ENCODE assay signal across 9 cellular contexts in genomic region chr17:12789075-12789975, GRCh38. TPM values are rescaled to one million over a fixed set of nuclear protein-coding genes. Genes with fewer than 3 reads are reported as not detected.
A peak's percentile ranks its signal among the peaks of the same experiment; 100 is the strongest.
DNase-seq lines count a peak whose midpoint lies in the region; ATAC-seq, FAIRE-seq and TF ChIP-seq lines count a peak whose summit lies in the region.
"Had no signal": no experiment of that assay in that cellular context is flagged by ENCODE, and none has a peak within 500 bp of the region (broad histone marks: within the 10 kb centered on the region; RNA-seq: fewer than 3 reads in every experiment).

TSS of gene ARHGAP44 (plus strand) at chr17:12789498. CDS start at chr17:12789839, 341 bp downstream.

- H3K36me3 Mint-ChIP-seq in astrocyte (ENCODE audit: low read depth, unreplicated experiment): no peaks in the 10 kb centered on the region

- H3K4me3 ChIP-seq in astrocyte (ENCODE audit: insufficient read depth, low read depth, low read length) (peak within 1 kb of the TSS; percentile 68), hepatocyte (peak within 1 kb of the TSS; percentile 91), prostate gland (peak within 1 kb of the TSS; percentile 65 to 72), MM.1S (ENCODE audit: low read length) (no peak within 1 kb of the TSS)

- no peak within 1 kb of the TSS for H3K27ac Mint-ChIP-seq in astrocyte (ENCODE audit: unreplicated experiment)

- no peaks in the 10 kb centered on the region for H3K9me3 Mint-ChIP-seq in astrocyte (ENCODE audit: unreplicated experiment)

- H3K27me3 ChIP-seq in astrocyte (ENCODE audit: insufficient read depth, low read length): peaks cover 13% of the 10 kb centered on the region
- H3K27me3 ChIP-seq in hepatocyte: peaks cover 13% of the 10 kb centered on the region
- H3K27me3 ChIP-seq in prostate gland (replicated peaks; ENCODE audit: insufficient read depth): no peaks in the 10 kb centered on the region
- no peaks in the 10 kb centered on the region for H3K27me3 ChIP-seq in MM.1S (replicated peaks; ENCODE audit: insufficient read depth, low read length)

- H3K4me1 Mint-ChIP-seq in astrocyte (ENCODE audit: low read depth, unreplicated experiment): no peaks in the 10 kb centered on the region

- FAIRE-seq in astrocyte (lab: Jason Lieb, UNC): peak; percentile 13
- FAIRE-seq: TTC549 had no signal

- intact Hi-C loops in prostate gland (cut with DNase I): no loop called here

- TF ChIP-seq POLR2A in prostate gland (IDR thresholded peaks at IDR 0.05): peak; percentile 38

- H3K27me3 Mint-ChIP-seq in astrocyte (ENCODE audit: low read depth, unreplicated experiment): peaks cover 31% of the 10 kb centered on the region

- no peaks in the 10 kb centered on the region for H3F3A ChIP-seq in MM.1S (ENCODE audit: insufficient read depth, low read length)

- H3K79me2 ChIP-seq in astrocyte (ENCODE audit: insufficient read depth, low read length): no peaks in the 10 kb centered on the region
- H3K79me2 ChIP-seq in hepatocyte: peaks cover 15% of the 10 kb centered on the region
- H3K79me2 ChIP-seq in MM.1S (ENCODE audit: low read length): no peaks in the 10 kb centered on the region

- H3K9ac ChIP-seq in astrocyte (ENCODE audit: low read length) (peak within 1 kb of the TSS; percentile 57), MM.1S (ENCODE audit: low read length) (no peak within 1 kb of the TSS)

- WGBS in hepatocyte (ENCODE audit: low lambda C conversion rate, missing lambda C conversion rate): under 1% methylated on average over 83 of the region's 84 CpGs
- WGBS in prostate gland: 1% methylated on average over 37 of the region's 84 CpGs

- ATAC-seq in GM18517 (IDR thresholded peaks at IDR 0.05; ENCODE audit: unreplicated experiment) (peak; percentile 87), HG02970 (IDR thresholded peaks at IDR 0.05; ENCODE audit: low FRiP score, unreplicated experiment) (peak; percentile 93)

- DNase-seq in Ammon's horn (ENCODE audit: low spot score): peak; percentile 58
- peak; percentile 26 for DNase-seq in NCI-H460 (ENCODE audit: extremely low read depth, low read depth)
- DNase-seq in astrocyte (ENCODE audit: low read depth): peak; percentile 51
- DNase-seq in hepatocyte (ENCODE audit: low spot score): peak; percentile 85
- peak; percentile 58 for DNase-seq in prostate gland (ENCODE audit: low spot score)
- no peak for DNase-seq in MM.1S

- peaks cover 5% of the 10 kb centered on the region for H3K4me1 ChIP-seq in astrocyte (ENCODE audit: insufficient read depth, low read length)
- H3K4me1 ChIP-seq in hepatocyte (ENCODE audit: insufficient read depth): peaks cover 8% of the 10 kb centered on the region
- no peaks in the 10 kb centered on the region for H3K4me1 ChIP-seq in prostate gland (replicated peaks)
- H3K4me1 ChIP-seq in MM.1S (ENCODE audit: low read length): no peaks in the 10 kb centered on the region

- peak within 1 kb of the TSS; percentile 88 for H3K4me3 Mint-ChIP-seq in astrocyte (ENCODE audit: unreplicated experiment)

- H3K4me2 ChIP-seq in astrocyte (ENCODE audit: low read length) (peak within 1 kb of the TSS; percentile 88), hepatocyte (peak within 1 kb of the TSS; percentile 96), MM.1S (ENCODE audit: low read depth, low read length) (no peak within 1 kb of the TSS)

- H4K20me1 ChIP-seq in astrocyte (ENCODE audit: insufficient read depth, low read length): no peaks in the 10 kb centered on the region
- no peaks in the 10 kb centered on the region for H4K20me1 ChIP-seq in hepatocyte (ENCODE audit: insufficient read depth, poor library complexity, severe bottlenecking)
- no peaks in the 10 kb centered on the region for H4K20me1 ChIP-seq in MM.1S (ENCODE audit: insufficient read depth, low read length)

- TF ChIP-seq CTCF in astrocyte (IDR thresholded peaks at IDR 0.05; ENCODE audit: insufficient read depth, low read depth, low read length) (no peak), hepatocyte (IDR thresholded peaks at IDR 0.05; ENCODE audit: poor library complexity) (no peak), prostate gland (IDR thresholded peaks at IDR 0.05) (no peak), MM.1S (IDR thresholded peaks at IDR 0.05; ENCODE audit: low read length) (no peak)

- H2AFZ ChIP-seq in astrocyte (ENCODE audit: low read depth, low read length) (peak within 1 kb of the TSS; percentile 87), hepatocyte (peak within 1 kb of the TSS; percentile 89), MM.1S (ENCODE audit: low read length) (no peak within 1 kb of the TSS)

- H3K36me3 ChIP-seq in astrocyte (ENCODE audit: insufficient read depth, low read length) (no peaks in the 10 kb centered on the region), hepatocyte (replicated peaks; ENCODE audit: insufficient read depth, low read depth) (no peaks in the 10 kb centered on the region), prostate gland (no peaks in the 10 kb centered on the region), MM.1S (replicated peaks; ENCODE audit: insufficient read depth, low read length) (no peaks in the 10 kb centered on the region)

- H3K27ac ChIP-seq in astrocyte (ENCODE audit: low read depth, low read length) (no peak within 1 kb of the TSS), hepatocyte (peak within 1 kb of the TSS; percentile 31), prostate gland (peak within 1 kb of the TSS; percentile 69 to 71), MM.1S (ENCODE audit: low read length) (no peak within 1 kb of the TSS)

- H3K9me2 ChIP-seq in hepatocyte (replicated peaks; ENCODE audit: insufficient read depth): no peaks in the 10 kb centered on the region
- H3K9me2 ChIP-seq in MM.1S (replicated peaks; ENCODE audit: insufficient read depth, low read length): no peaks in the 10 kb centered on the region

- H3K9me3 ChIP-seq in astrocyte (ENCODE audit: insufficient read depth, low read depth, low read length) (no peaks in the 10 kb centered on the region), hepatocyte (ENCODE audit: low read depth) (no peaks in the 10 kb centered on the region), prostate gland (no peaks in the 10 kb centered on the region), MM.1S (replicated peaks; ENCODE audit: insufficient read depth, low read length) (no peaks in the 10 kb centered on the region)

RNA-seq across cellular contexts. Expression of gene ARHGAP44, which starts in this region (rescaled TPM):
- 2.1 and 2.5 TPM in 2 replicates for total RNA-seq in NCI-H460 (2014; rRNA removed; shearing (Covaris generic))
- polyA plus RNA-seq in NCI-H460 (2014; cell fraction: nucleus; rRNA removed): 2.3 and 3.5 TPM in 2 replicates
- total RNA-seq in astrocyte (1.4 and 3.0 TPM in 2 replicates), hepatocyte (3.9 and 4.6 TPM in 2 replicates), prostate gland (10 to 100 TPM in 1 of 2 donors, 1 to 10 TPM in 1; 7.5 to 15.7 TPM)
- 4.2 and 5.4 TPM in 2 replicates for polyA plus RNA-seq in hepatocyte

Comparison
In these comparisons a context has a peak if more than half of its experiments do, and no peak if none do; other contexts are left out.
1. H3K27ac ChIP-seq: peak in hepatocyte (single experiment) and prostate gland (2 of 2); none in astrocyte (single experiment) and MM.1S (single experiment).